Comparison of ENCODE assay signal across 17 cellular contexts in the genomic region with DNA sequence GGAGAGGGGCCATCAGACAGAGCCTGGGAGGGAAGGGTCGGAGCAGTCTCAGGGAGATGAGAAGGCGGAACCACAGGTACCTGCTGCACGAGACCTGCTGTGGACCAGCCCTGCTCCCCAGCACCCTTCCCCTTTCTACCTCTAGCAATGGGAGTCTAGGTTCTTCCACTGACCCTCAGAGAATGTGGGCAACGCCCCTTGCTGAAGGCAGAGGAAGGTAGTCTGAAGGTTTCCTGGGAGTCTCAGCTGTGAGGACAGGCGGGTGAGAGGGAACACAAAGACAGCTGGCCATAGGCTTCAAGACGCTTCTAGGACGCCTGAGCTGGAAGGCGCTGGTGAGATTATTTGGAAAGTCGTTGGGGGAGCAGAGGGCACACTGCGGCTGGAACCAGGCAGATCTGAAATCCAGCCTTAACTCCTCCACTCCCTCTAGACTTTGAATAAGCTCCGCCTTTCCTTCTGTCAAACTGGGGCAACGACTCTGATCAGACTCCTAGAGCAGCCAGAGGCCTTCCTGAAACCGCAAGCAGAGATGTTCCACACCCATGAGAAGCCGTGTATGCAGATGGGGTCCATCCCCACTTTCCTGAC. TPM values are rescaled to one million over a fixed set of nuclear protein-coding genes. Genes with fewer than 3 reads are reported as not detected.
DNase-seq lines count a peak whose midpoint lies in the region; ATAC-seq and TF ChIP-seq lines count a peak whose summit lies in the region.
"Had no signal": no experiment of that assay in that cellular context is flagged by ENCODE, and none has a peak within 500 bp of the region (broad histone marks: within the 10 kb centered on the region; RNA-seq: fewer than 3 reads in every experiment).

No MANE protein-coding gene starts in this region.

- ATAC-seq in GM21515 (IDR thresholded peaks at IDR 0.05; ENCODE audit: unreplicated experiment): no peak
- ATAC-seq in GM21529 (IDR thresholded peaks at IDR 0.05; ENCODE audit: unreplicated experiment): no peak
- ATAC-seq: activated CD4-positive, alpha-beta T cell treated with anti-CD3 and anti-CD28 coated beads for 36 hours; activated CD8-positive, alpha-beta memory T cell treated with anti-CD3 and anti-CD28 coated beads, Interleukin-2, amount 10 ng/mL, durations not matched to agents 7 days and 5 days; esophagus mucosa had no signal

- no peak for TF ChIP-seq EP300 in stomach (IDR thresholded peaks at IDR 0.05)

- 52 to 62% (median 58%) methylated on average over 14 of the region's 14 CpGs for WGBS in stomach, 5 donors

- H3K4me1 ChIP-seq in stomach: peaks cover 27 to 85% (median 44%) of the 10 kb centered on the region in 4 donors

- H3K27ac ChIP-seq in dorsolateral prefrontal cortex (peak overlapping the region in 45 of 59 donors; percentile 5 to 100 (median 58)), stomach (peak overlapping the region in 4 of 5 donors; percentile 12 to 87 (median 40))
- H3K27ac ChIP-seq: HL-60, thoracic aorta had no signal

- H3K36me3 ChIP-seq in stomach: peaks cover 0 to 8% (median 0%) of the 10 kb centered on the region in 4 donors
- H3K36me3 ChIP-seq: thoracic aorta had no signal

- DNase-seq in DMS 273 treated with DMSO at 0.1 percent for 48 hours (lab: John Stamatoyannopoulos, UW) (peak; percentile 19), NCI-H2171 treated with DMSO at 0.1 percent for 48 hours (lab: John Stamatoyannopoulos, UW) (peak; percentile 69), dorsolateral prefrontal cortex (no peak), stomach (no peak)
- DNase-seq in activated CD4-positive, alpha-beta T cell treated with anti-CD3 and anti-CD28 coated beads for 4 hours: no peak
- DNase-seq: activated CD4-positive, alpha-beta T cell treated with anti-CD3 and anti-CD28 coated beads for 36 hours; activated CD8-positive, alpha-beta memory T cell treated with anti-CD3 and anti-CD28 coated beads, Interleukin-2, amount 10 ng/mL, durations not matched to agents 7 days and 5 days; effector memory CD4-positive, alpha-beta T cell; hippocampal formation; NCI-H69; stimulated activated CD4-positive, alpha-beta T cell treated with anti-CD3 and anti-CD28 coated beads, Interleukin-1b, Interleukin-23, amount 100 ng/mL, for 48 hours had no signal

- no peak overlapping the region for H3K4me3 ChIP-seq in dorsolateral prefrontal cortex
- peak overlapping the region in 2 of 4 donors; percentile 4 to 17 for H3K4me3 ChIP-seq in stomach
- H3K4me3 ChIP-seq: GM23338, thoracic aorta had no signal

- intact Hi-C loops in dorsolateral prefrontal cortex (cut with DNase I) (loop anchor here (2.0 to 10.0 kb wide), 3 partner anchors 21 to 315 kb away; no protein-coding TSS in a partner anchor), stomach (cut with DNase I; ENCODE audit: low total_unique reads) (loop anchor here (10.0 kb wide), 1 partner anchor 53 kb away; no protein-coding TSS in a partner anchor)

- H3K9me3 ChIP-seq in stomach: no peaks in the 10 kb centered on the region
- H3K9me3 ChIP-seq: thoracic aorta had no signal

- TF ChIP-seq CTCF in dorsolateral prefrontal cortex (IDR thresholded peaks at IDR 0.05 in 54 of 56, conservative IDR thresholded peaks at IDR 0.05 in 2 of 56; ENCODE audit: low read depth in 1 of 56, partially characterized antibody in 56 of 56) (no peak), stomach (IDR thresholded peaks at IDR 0.05) (no peak)

- H3K27me3 ChIP-seq in dorsolateral prefrontal cortex (no peaks in the 10 kb centered on the region), stomach (no peaks in the 10 kb centered on the region)

- no peak for TF ChIP-seq POLR2A in stomach (IDR thresholded peaks at IDR 0.05)

RNA-seq across cellular contexts. Expression of a gene that starts 18.1 kb away (rescaled TPM):
- total RNA-seq in dorsolateral prefrontal cortex (10 to 100 TPM in 88 of 120 experiments, 1 to 10 TPM in 32; 2.2 to 82.8 (median 15.0) TPM), stomach (10 to 100 TPM in 3 of 5 donors, 1 to 10 TPM in 2; 4.5 to 30.1 (median 21.4) TPM)
- polyA plus RNA-seq in stomach: 1 to 10 TPM; 1.6 to 8.2 (median 3.8) TPM
- total RNA-seq: activated CD8-positive, alpha-beta memory T cell treated with anti-CD3 and anti-CD28 coated beads, Interleukin-2, amount 10 ng/mL, durations not matched to agents 7 days and 5 days had no signal

RNA-seq across cellular contexts. Expression of a gene that starts 30.4 kb away (rescaled TPM):
- 10 to 100 TPM; 27.6 to 72.4 (median 41.6) TPM for total RNA-seq in dorsolateral prefrontal cortex
- total RNA-seq in stomach: 10 to 100 TPM in 4 of 5 donors, 1 to 10 TPM in 1; 8.0 to 38.7 (median 18.1) TPM
- polyA plus RNA-seq in stomach: 1 to 10 TPM; 3.5 to 4.1 (median 4.0) TPM

Comparison
In these comparisons a context has a peak if more than half of its experiments do, and no peak if none do; other contexts are left out.
1. DNase-seq: peak in DMS 273 treated with DMSO at 0.1 percent for 48 hours (single experiment) and NCI-H2171 treated with DMSO at 0.1 percent for 48 hours (single experiment); none in dorsolateral prefrontal cortex (0 of 10), stomach (single experiment) and activated CD4-positive, alpha-beta T cell treated with anti-CD3 and anti-CD28 coated beads for 4 hours (0 of 2).